In genomic region chr6:63935732-63936131, GRCh38 we compare ENCODE assay signal across 23 cellular contexts.
A peak's percentile ranks its signal among the peaks of the same experiment; 100 is the strongest.
DNase-seq lines count a peak whose midpoint lies in the region; ATAC-seq and TF ChIP-seq lines count a peak whose summit lies in the region.
"Had no signal": no experiment of that assay in that cellular context is flagged by ENCODE, and none has a peak within 500 bp of the region (broad histone marks: within the 10 kb centered on the region; RNA-seq: fewer than 3 reads in every experiment).

No MANE protein-coding gene starts in this region.

- H3K4me3 Mint-ChIP-seq in mesothelial cell of epicardium = no peak overlapping the region
- H3K4me3 Mint-ChIP-seq in activated CD4-positive, alpha-beta T cell treated with anti-CD3 and anti-CD28 coated beads, Interleukin-2, amount 10 ng/mL, durations not matched to agents 24 days and 14 days = no peak overlapping the region
- H3K4me3 Mint-ChIP-seq: B cell; CD4-positive, alpha-beta T cell; CD8-positive, alpha-beta T cell had no signal

- H3K79me2 ChIP-seq in Loucy (ENCODE audit: insufficient read depth, low read length) = no peaks in the 10 kb centered on the region
- no peaks in the 10 kb centered on the region for H3K79me2 ChIP-seq in smooth muscle cell (ENCODE audit: low read depth)

- no peak overlapping the region for H3K4me3 ChIP-seq in Loucy (ENCODE audit: low read length, poor library complexity, severe bottlenecking)
- no peak overlapping the region for H3K4me3 ChIP-seq in colonic mucosa
- no peak overlapping the region for H3K4me3 ChIP-seq in mucosa of descending colon
- no peak overlapping the region for H3K4me3 ChIP-seq in smooth muscle cell
- H3K4me3 ChIP-seq in brain microvascular endothelial cell (ENCODE audit: low read depth, low read length) = no peak overlapping the region
- H3K4me3 ChIP-seq: A549; BLaER1 treated with 17β-estradiol and CSF1 and Interleukin-3, amounts not matched to agents 10 nM and 100 nM; GM12878 had no signal

- in situ Hi-C loops in brain microvascular endothelial cell (cut with HindIII; ENCODE audit: low pct_ligation_motif_present, low sequenced_read_pairs) = no loop called here

- no peak for TF ChIP-seq CTCF in Loucy (conservative IDR thresholded peaks at IDR 0.05; ENCODE audit: low read length)
- no peak for TF ChIP-seq CTCF in colonic mucosa (IDR thresholded peaks at IDR 0.05)
- TF ChIP-seq CTCF in mucosa of descending colon (IDR thresholded peaks at IDR 0.05) = no peak
- TF ChIP-seq CTCF in smooth muscle cell (IDR thresholded peaks at IDR 0.05; ENCODE audit: borderline replicate concordance, insufficient read depth, poor library complexity, severe bottlenecking) = no peak
- no peak for TF ChIP-seq CTCF in mesothelial cell of epicardium (IDR thresholded peaks at IDR 0.05; ENCODE audit: unreplicated experiment)
- TF ChIP-seq CTCF in brain microvascular endothelial cell (IDR thresholded peaks at IDR 0.05; ENCODE audit: low read depth, low read length, missing control alignments) = no peak

- H3F3A ChIP-seq in Loucy (ENCODE audit: low read depth) (peaks cover 7% of the 10 kb centered on the region; the same call in 1 of the 2 replicates), smooth muscle cell (ENCODE audit: low read depth) (no peaks in the 10 kb centered on the region)

- no peaks in the 10 kb centered on the region for H3K9me3 Mint-ChIP-seq in mesothelial cell of epicardium
- H3K9me3 Mint-ChIP-seq in activated CD4-positive, alpha-beta T cell treated with anti-CD3 and anti-CD28 coated beads, Interleukin-2, amount 10 ng/mL, durations not matched to agents 24 days and 14 days = no peaks in the 10 kb centered on the region
- H3K9me3 Mint-ChIP-seq: CD4-positive, alpha-beta T cell; CD8-positive, alpha-beta T cell had no signal

- no peak overlapping the region for H3K9ac ChIP-seq in Loucy (ENCODE audit: low read depth, low read length, poor library complexity, severe bottlenecking)
- H3K9ac ChIP-seq in colonic mucosa (ENCODE audit: low read depth in 2 of 2, low read length in 2 of 2) = peak overlapping the region in 1 of 2 donors; percentile 30
- no peak overlapping the region for H3K9ac ChIP-seq in smooth muscle cell (ENCODE audit: low read depth)
- H3K9ac ChIP-seq: BLaER1 treated with 17β-estradiol and CSF1 and Interleukin-3, amounts not matched to agents 10 nM and 100 nM had no signal

- H3K27me3 Mint-ChIP-seq in mesothelial cell of epicardium (ENCODE audit: low read depth) = peaks cover 2% of the 10 kb centered on the region
- no peaks in the 10 kb centered on the region for H3K27me3 Mint-ChIP-seq in activated CD4-positive, alpha-beta T cell treated with anti-CD3 and anti-CD28 coated beads, Interleukin-2, amount 10 ng/mL, durations not matched to agents 24 days and 14 days
- H3K27me3 Mint-ChIP-seq: B cell; CD4-positive, alpha-beta T cell had no signal

- H4K20me1 ChIP-seq in Loucy (ENCODE audit: insufficient read depth, low read length, poor library complexity, severe bottlenecking) (no peaks in the 10 kb centered on the region), smooth muscle cell (ENCODE audit: low read depth) (no peaks in the 10 kb centered on the region)
- H4K20me1 ChIP-seq: BLaER1 treated with 17β-estradiol and CSF1 and Interleukin-3, amounts not matched to agents 10 nM and 100 nM had no signal

- no peaks in the 10 kb centered on the region for H3K9me3 ChIP-seq in Loucy (ENCODE audit: insufficient read depth, low read depth, low read length)
- no peaks in the 10 kb centered on the region for H3K9me3 ChIP-seq in colonic mucosa
- H3K9me3 ChIP-seq in mucosa of descending colon = no peaks in the 10 kb centered on the region
- H3K9me3 ChIP-seq in smooth muscle cell (replicated peaks; ENCODE audit: low read depth) = no peaks in the 10 kb centered on the region
- H3K9me3 ChIP-seq: A549; BLaER1 treated with 17β-estradiol and CSF1 and Interleukin-3, amounts not matched to agents 10 nM and 100 nM; Caco-2 had no signal

- peak overlapping the region; percentile 20 for H3K4me2 ChIP-seq in Loucy (ENCODE audit: low read depth, low read length, poor library complexity, severe bottlenecking)
- H3K4me2 ChIP-seq in smooth muscle cell = no peak overlapping the region
- H3K4me2 ChIP-seq: A549; BLaER1 treated with 17β-estradiol and CSF1 and Interleukin-3, amounts not matched to agents 10 nM and 100 nM had no signal

- no peaks in the 10 kb centered on the region for H3K36me3 ChIP-seq in Loucy (ENCODE audit: insufficient read depth, low read length)
- H3K36me3 ChIP-seq in colonic mucosa = no peaks in the 10 kb centered on the region
- H3K36me3 ChIP-seq in mucosa of descending colon (ENCODE audit: low read depth) = no peaks in the 10 kb centered on the region
- no peaks in the 10 kb centered on the region for H3K36me3 ChIP-seq in smooth muscle cell (ENCODE audit: low read depth)
- no peaks in the 10 kb centered on the region for H3K36me3 ChIP-seq in brain microvascular endothelial cell (replicated peaks)
- H3K36me3 ChIP-seq: BLaER1 treated with 17β-estradiol and CSF1 and Interleukin-3, amounts not matched to agents 10 nM and 100 nM had no signal

- DNase-seq in colonic mucosa (no peak), mucosa of descending colon (no peak), smooth muscle cell (lab: John Stamatoyannopoulos, UW; ENCODE audit: unreplicated experiment) (no peak), mesothelial cell of epicardium (ENCODE audit: low spot score in 2 of 2, unreplicated experiment in 2 of 2) (no peak), DMS153 (lab: John Stamatoyannopoulos, UW) (no peak), brain microvascular endothelial cell (no peak)
- DNase-seq in activated CD4-positive, alpha-beta T cell treated with anti-CD3 and anti-CD28 coated beads, Interleukin-2, amount 10 ng/mL, durations not matched to agents 24 days and 14 days = no peak
- DNase-seq: AML-193; Caco-2; Calu3; CD4-positive, alpha-beta T cell; CD8-positive, alpha-beta T cell; DMS79; DND-41; EL; GDM1 had no signal

- H2AFZ ChIP-seq in Loucy (ENCODE audit: low read length) (peak overlapping the region; percentile 54), smooth muscle cell (ENCODE audit: low read depth) (peak overlapping the region; percentile 24)

- H3K27me3 ChIP-seq in Loucy (ENCODE audit: insufficient read depth, low read length, poor library complexity, severe bottlenecking) (no peaks in the 10 kb centered on the region), colonic mucosa (no peaks in the 10 kb centered on the region), smooth muscle cell (ENCODE audit: low read depth) (no peaks in the 10 kb centered on the region), brain microvascular endothelial cell (replicated peaks) (no peaks in the 10 kb centered on the region)
- H3K27me3 ChIP-seq: BLaER1 treated with 17β-estradiol and CSF1 and Interleukin-3, amounts not matched to agents 10 nM and 100 nM had no signal

- no peak overlapping the region for H3K27ac Mint-ChIP-seq in mesothelial cell of epicardium
- H3K27ac Mint-ChIP-seq in activated CD4-positive, alpha-beta T cell treated with anti-CD3 and anti-CD28 coated beads, Interleukin-2, amount 10 ng/mL, durations not matched to agents 24 days and 14 days = no peak overlapping the region
- H3K27ac Mint-ChIP-seq: B cell; CD4-positive, alpha-beta T cell; CD8-positive, alpha-beta T cell had no signal

- H3K27ac ChIP-seq in colonic mucosa = peak overlapping the region; percentile 20
- no peak overlapping the region for H3K27ac ChIP-seq in smooth muscle cell (ENCODE audit: low read depth)
- H3K27ac ChIP-seq in brain microvascular endothelial cell = no peak overlapping the region
- H3K27ac ChIP-seq: 22Rv1; A549; BLaER1 treated with 17β-estradiol and CSF1 and Interleukin-3, amounts not matched to agents 10 nM and 100 nM; C4-2B had no signal

- H3K9me2 ChIP-seq in Loucy (replicated peaks; ENCODE audit: low read depth, low read length) = no peaks in the 10 kb centered on the region

- intact Hi-C loops in colonic mucosa (cut with DNase I) = no loop called here
- intact Hi-C loops in mucosa of descending colon (cut with DNase I, micrococcal nuclease) = no loop called here
- intact Hi-C loops in activated CD4-positive, alpha-beta T cell treated with anti-CD3 and anti-CD28 coated beads, Interleukin-2, amount 10 ng/mL, durations not matched to agents 24 days and 14 days (cut with micrococcal nuclease) = no loop called here

- no peaks in the 10 kb centered on the region for H3K4me1 Mint-ChIP-seq in mesothelial cell of epicardium
- H3K4me1 Mint-ChIP-seq in activated CD4-positive, alpha-beta T cell treated with anti-CD3 and anti-CD28 coated beads, Interleukin-2, amount 10 ng/mL, durations not matched to agents 24 days and 14 days = no peaks in the 10 kb centered on the region
- H3K4me1 Mint-ChIP-seq: B cell had no signal

- no peaks in the 10 kb centered on the region for H3K36me3 Mint-ChIP-seq in mesothelial cell of epicardium
- H3K36me3 Mint-ChIP-seq in activated CD4-positive, alpha-beta T cell treated with anti-CD3 and anti-CD28 coated beads, Interleukin-2, amount 10 ng/mL, durations not matched to agents 24 days and 14 days (ENCODE audit: low read depth) = no peaks in the 10 kb centered on the region
- H3K36me3 Mint-ChIP-seq: CD8-positive, alpha-beta T cell had no signal

- ATAC-seq in mucosa of descending colon = peak; percentile 69
- ATAC-seq: A549; CD8-positive, alpha-beta T cell; GM12878 had no signal

- peaks cover 30% of the 10 kb centered on the region for H3K4me1 ChIP-seq in Loucy (ENCODE audit: insufficient read depth, low read length, poor library complexity, severe bottlenecking)
- H3K4me1 ChIP-seq in colonic mucosa = no peaks in the 10 kb centered on the region
- peaks cover 21% of the 10 kb centered on the region for H3K4me1 ChIP-seq in mucosa of descending colon (ENCODE audit: low read depth)
- H3K4me1 ChIP-seq in smooth muscle cell (ENCODE audit: low read depth) = peaks cover 10% of the 10 kb centered on the region
- H3K4me1 ChIP-seq: A549; BLaER1 treated with 17β-estradiol and CSF1 and Interleukin-3, amounts not matched to agents 10 nM and 100 nM; Caco-2 had no signal
